In genomic region chr13:110233682-110234280, GRCh38 we compare ENCODE assay signal across 3 cellular contexts.
TF ChIP-seq lines count a peak whose summit lies in the region.

No MANE protein-coding gene starts in this region.

TF ChIP-seq in liver, 16 proteins besides CTCF, POLR2A, EP300 and RAD21:
- TF ChIP-seq RXRA (IDR thresholded peaks at IDR 0.05) (no peak), HNF4A (conservative IDR thresholded peaks at IDR 0.05) (no peak), SP1 (IDR thresholded peaks at IDR 0.05) (no peak), FOXA1 (IDR thresholded peaks at IDR 0.05) (no peak), FOXA2 (IDR thresholded peaks at IDR 0.05) (no peak), TAF1 (conservative IDR thresholded peaks at IDR 0.05) (no peak), GABPA (IDR thresholded peaks at IDR 0.05 in 1 of 2, conservative IDR thresholded peaks at IDR 0.05 in 1 of 2) (no peak), EGR1 (IDR thresholded peaks at IDR 0.05; ENCODE audit: low read depth in 2 of 2) (no peak), JUND (IDR thresholded peaks at IDR 0.05) (no peak), ZBTB33 (IDR thresholded peaks at IDR 0.05) (no peak), HNF4G (IDR thresholded peaks at IDR 0.05) (no peak), YY1 (IDR thresholded peaks at IDR 0.05) (no peak), NR2F2 (IDR thresholded peaks at IDR 0.05) (no peak), ATF3 (IDR thresholded peaks at IDR 0.05) (no peak)
- TF ChIP-seq, protein P1, sequence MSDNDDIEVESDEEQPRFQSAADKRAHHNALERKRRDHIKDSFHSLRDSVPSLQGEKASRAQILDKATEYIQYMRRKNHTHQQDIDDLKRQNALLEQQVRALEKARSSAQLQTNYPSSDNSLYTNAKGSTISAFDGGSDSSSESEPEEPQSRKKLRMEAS (IDR thresholded peaks at IDR 0.05) = no peak
- TF ChIP-seq, protein P2, sequence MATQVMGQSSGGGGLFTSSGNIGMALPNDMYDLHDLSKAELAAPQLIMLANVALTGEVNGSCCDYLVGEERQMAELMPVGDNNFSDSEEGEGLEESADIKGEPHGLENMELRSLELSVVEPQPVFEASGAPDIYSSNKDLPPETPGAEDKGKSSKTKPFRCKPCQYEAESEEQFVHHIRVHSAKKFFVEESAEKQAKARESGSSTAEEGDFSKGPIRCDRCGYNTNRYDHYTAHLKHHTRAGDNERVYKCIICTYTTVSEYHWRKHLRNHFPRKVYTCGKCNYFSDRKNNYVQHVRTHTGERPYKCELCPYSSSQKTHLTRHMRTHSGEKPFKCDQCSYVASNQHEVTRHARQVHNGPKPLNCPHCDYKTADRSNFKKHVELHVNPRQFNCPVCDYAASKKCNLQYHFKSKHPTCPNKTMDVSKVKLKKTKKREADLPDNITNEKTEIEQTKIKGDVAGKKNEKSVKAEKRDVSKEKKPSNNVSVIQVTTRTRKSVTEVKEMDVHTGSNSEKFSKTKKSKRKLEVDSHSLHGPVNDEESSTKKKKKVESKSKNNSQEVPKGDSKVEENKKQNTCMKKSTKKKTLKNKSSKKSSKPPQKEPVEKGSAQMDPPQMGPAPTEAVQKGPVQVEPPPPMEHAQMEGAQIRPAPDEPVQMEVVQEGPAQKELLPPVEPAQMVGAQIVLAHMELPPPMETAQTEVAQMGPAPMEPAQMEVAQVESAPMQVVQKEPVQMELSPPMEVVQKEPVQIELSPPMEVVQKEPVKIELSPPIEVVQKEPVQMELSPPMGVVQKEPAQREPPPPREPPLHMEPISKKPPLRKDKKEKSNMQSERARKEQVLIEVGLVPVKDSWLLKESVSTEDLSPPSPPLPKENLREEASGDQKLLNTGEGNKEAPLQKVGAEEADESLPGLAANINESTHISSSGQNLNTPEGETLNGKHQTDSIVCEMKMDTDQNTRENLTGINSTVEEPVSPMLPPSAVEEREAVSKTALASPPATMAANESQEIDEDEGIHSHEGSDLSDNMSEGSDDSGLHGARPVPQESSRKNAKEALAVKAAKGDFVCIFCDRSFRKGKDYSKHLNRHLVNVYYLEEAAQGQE (IDR thresholded peaks at IDR 0.05) = no peak

TF ChIP-seq in HepG2, 621 proteins besides CTCF, POLR2A, EP300 and RAD21:
- TF ChIP-seq RFX3 (CRISPR knock-in tag; IDR thresholded peaks at IDR 0.05) = no peak
- no peak for TF ChIP-seq THAP11 (CRISPR knock-in tag; IDR thresholded peaks at IDR 0.05)
- TF ChIP-seq SSRP1 (CRISPR knock-in tag; IDR thresholded peaks at IDR 0.05) = no peak
- TF ChIP-seq PLRG1 (conservative IDR thresholded peaks at IDR 0.05) = no peak
- TF ChIP-seq, protein P3, sequence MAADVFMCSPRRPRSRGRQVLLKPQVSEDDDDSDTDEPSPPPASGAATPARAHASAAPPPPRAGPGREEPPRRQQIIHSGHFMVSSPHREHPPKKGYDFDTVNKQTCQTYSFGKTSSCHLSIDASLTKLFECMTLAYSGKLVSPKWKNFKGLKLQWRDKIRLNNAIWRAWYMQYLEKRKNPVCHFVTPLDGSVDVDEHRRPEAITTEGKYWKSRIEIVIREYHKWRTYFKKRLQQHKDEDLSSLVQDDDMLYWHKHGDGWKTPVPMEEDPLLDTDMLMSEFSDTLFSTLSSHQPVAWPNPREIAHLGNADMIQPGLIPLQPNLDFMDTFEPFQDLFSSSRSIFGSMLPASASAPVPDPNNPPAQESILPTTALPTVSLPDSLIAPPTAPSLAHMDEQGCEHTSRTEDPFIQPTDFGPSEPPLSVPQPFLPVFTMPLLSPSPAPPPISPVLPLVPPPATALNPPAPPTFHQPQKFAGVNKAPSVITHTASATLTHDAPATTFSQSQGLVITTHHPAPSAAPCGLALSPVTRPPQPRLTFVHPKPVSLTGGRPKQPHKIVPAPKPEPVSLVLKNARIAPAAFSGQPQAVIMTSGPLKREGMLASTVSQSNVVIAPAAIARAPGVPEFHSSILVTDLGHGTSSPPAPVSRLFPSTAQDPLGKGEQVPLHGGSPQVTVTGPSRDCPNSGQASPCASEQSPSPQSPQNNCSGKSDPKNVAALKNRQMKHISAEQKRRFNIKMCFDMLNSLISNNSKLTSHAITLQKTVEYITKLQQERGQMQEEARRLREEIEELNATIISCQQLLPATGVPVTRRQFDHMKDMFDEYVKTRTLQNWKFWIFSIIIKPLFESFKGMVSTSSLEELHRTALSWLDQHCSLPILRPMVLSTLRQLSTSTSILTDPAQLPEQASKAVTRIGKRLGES (CRISPR knock-in tag; IDR thresholded peaks at IDR 0.05; ENCODE audit: borderline replicate concordance) = no peak

TF ChIP-seq in GM12891, 5 proteins besides CTCF, POLR2A, EP300 and RAD21:
- TF ChIP-seq PAX5 (IDR thresholded peaks at IDR 0.05; ENCODE audit: insufficient read depth, low read length, severe bottlenecking) (no peak), POLR2AphosphoS5 (IDR thresholded peaks at IDR 0.05; ENCODE audit: low read depth, low read length) (no peak), TAF1 (IDR thresholded peaks at IDR 0.05; ENCODE audit: low read depth, low read length) (no peak), POU2F2 (IDR thresholded peaks at IDR 0.05; ENCODE audit: low read depth, low read length) (no peak), SPI1 (IDR thresholded peaks at IDR 0.05; ENCODE audit: low read depth, low read length) (no peak)
